Comparison of ENCODE assay signal across 11 cellular contexts in genomic region chr1:23114424-23115079, GRCh38. TPM values are rescaled to one million over a fixed set of nuclear protein-coding genes. Genes with fewer than 3 reads are reported as not detected.
DNase-seq lines count a peak whose midpoint lies in the region; ATAC-seq and TF ChIP-seq lines count a peak whose summit lies in the region.
"Had no signal": no experiment of that assay in that cellular context is flagged by ENCODE, and none has a peak within 500 bp of the region (broad histone marks: within the 10 kb centered on the region; RNA-seq: fewer than 3 reads in every experiment).

No MANE protein-coding gene starts in this region.

- H3K36me3 ChIP-seq in SJSA1 (peaks cover 14% of the 10 kb centered on the region; the same call in 1 of the 2 replicates), esophagus squamous epithelium (no peaks in the 10 kb centered on the region)

- TF ChIP-seq CTCF in esophagus squamous epithelium (IDR thresholded peaks at IDR 0.05) = no peak

- H3K27me3 Mint-ChIP-seq in stimulated activated naive B cell treated with anti-CD40 and anti-IgM and Interleukin-4, amounts not matched to agents 10 μg/mL and 1 μg/mL and 100 μg/mL, for 72 hours = no peaks in the 10 kb centered on the region
- H3K27me3 Mint-ChIP-seq: stimulated activated naive CD8-positive, alpha-beta T cell treated with anti-CD3 and anti-CD28 coated beads, Interleukin-15, Interleukin-2, amounts not matched to agents 100 ng/mL and 50 ng/mL, for 24 hours had no signal

- H3K4me1 Mint-ChIP-seq in stimulated activated naive B cell treated with anti-CD40 and anti-IgM and Interleukin-4, amounts not matched to agents 10 μg/mL and 1 μg/mL and 100 μg/mL, for 72 hours = peaks cover 22 to 55% of the 10 kb centered on the region in 2 donors

- H3K27ac ChIP-seq in SJSA1 (peak overlapping the region; percentile 57), esophagus squamous epithelium (peak overlapping the region; percentile 17 to 61 (median 42))

- H3K27ac Mint-ChIP-seq in stimulated activated naive B cell treated with anti-CD40 and anti-IgM and Interleukin-4, amounts not matched to agents 10 μg/mL and 1 μg/mL and 100 μg/mL, for 72 hours = peak overlapping the region; percentile 80
- H3K27ac Mint-ChIP-seq: stimulated activated naive CD8-positive, alpha-beta T cell treated with anti-CD3 and anti-CD28 coated beads, Interleukin-15, Interleukin-2, amounts not matched to agents 100 ng/mL and 50 ng/mL, for 24 hours had no signal

- DNase-seq in activated CD4-positive, alpha-beta T cell treated with anti-CD3 and anti-CD28 coated beads for 48 hours = peak; percentile 18
- DNase-seq in activated CD4-positive, alpha-beta T cell treated with anti-CD3 and anti-CD28 coated beads, Interleukin-2, amount 50 U/mL, for 4 hours = no peak
- DNase-seq in SJSA1 (ENCODE audit: low read depth in 1 of 2, low spot score in 2 of 2) = no peak
- DNase-seq in esophagus squamous epithelium (lab: John Stamatoyannopoulos, UW) = no peak
- no peak for DNase-seq in stimulated activated naive B cell treated with anti-CD40 and anti-IgM and Interleukin-4, amounts not matched to agents 10 μg/mL and 1 μg/mL and 100 μg/mL, for 72 hours
- no peak for DNase-seq in epidermal melanocyte (ENCODE audit: insufficient read length, low spot score)
- DNase-seq in erythroblast (lab: John Stamatoyannopoulos, UW) = no peak
- DNase-seq: GDM1, HCEC 1CT had no signal

- H3K9me3 ChIP-seq in SJSA1 (replicated peaks) (no peaks in the 10 kb centered on the region), esophagus squamous epithelium (no peaks in the 10 kb centered on the region)

- peak overlapping the region in 1 of 2 donors; percentile 12 for H3K4me3 Mint-ChIP-seq in stimulated activated naive B cell treated with anti-CD40 and anti-IgM and Interleukin-4, amounts not matched to agents 10 μg/mL and 1 μg/mL and 100 μg/mL, for 72 hours
- H3K4me3 Mint-ChIP-seq: stimulated activated naive CD8-positive, alpha-beta T cell treated with anti-CD3 and anti-CD28 coated beads, Interleukin-15, Interleukin-2, amounts not matched to agents 100 ng/mL and 50 ng/mL, for 24 hours had no signal

- peaks cover 72% of the 10 kb centered on the region for H3K4me1 ChIP-seq in SJSA1 (replicated peaks)
- peaks cover 17 to 90% (median 29%) of the 10 kb centered on the region in 3 donors for H3K4me1 ChIP-seq in esophagus squamous epithelium

- H3K9me3 Mint-ChIP-seq in stimulated activated naive B cell treated with anti-CD40 and anti-IgM and Interleukin-4, amounts not matched to agents 10 μg/mL and 1 μg/mL and 100 μg/mL, for 72 hours = no peaks in the 10 kb centered on the region
- H3K9me3 Mint-ChIP-seq: stimulated activated naive CD8-positive, alpha-beta T cell treated with anti-CD3 and anti-CD28 coated beads, Interleukin-15, Interleukin-2, amounts not matched to agents 100 ng/mL and 50 ng/mL, for 24 hours had no signal

- WGBS in esophagus squamous epithelium, 2 donors = 35 to 54% methylated on average over 6 of the region's 6 CpGs

- H3K27me3 ChIP-seq in SJSA1 (replicated peaks) (no peaks in the 10 kb centered on the region), esophagus squamous epithelium (no peaks in the 10 kb centered on the region)

- TF ChIP-seq POLR2A in esophagus squamous epithelium (IDR thresholded peaks at IDR 0.05) (no peak), erythroblast (IDR thresholded peaks at IDR 0.05; ENCODE audit: low read length) (no peak)

- intact Hi-C loops in esophagus squamous epithelium (cut with DNase I) = no loop called here

- peak; percentile 70 to 71 for ATAC-seq in stimulated activated naive B cell treated with anti-CD40 and anti-IgM and Interleukin-4, amounts not matched to agents 10 μg/mL and 1 μg/mL and 100 μg/mL, for 72 hours (replicated peaks)
- no peak for ATAC-seq in HG03565 (IDR thresholded peaks at IDR 0.05; ENCODE audit: unreplicated experiment)

- H3K4me3 ChIP-seq in SJSA1 (no peak overlapping the region), esophagus squamous epithelium (no peak overlapping the region)

- H3K36me3 Mint-ChIP-seq in stimulated activated naive B cell treated with anti-CD40 and anti-IgM and Interleukin-4, amounts not matched to agents 10 μg/mL and 1 μg/mL and 100 μg/mL, for 72 hours = no peaks in the 10 kb centered on the region

RNA-seq across cellular contexts. Expression of gene LUZP1, which starts 54.1 kb away (rescaled TPM):
- total RNA-seq in SJSA1 (2014; rRNA removed; shearing (Covaris generic)) = 30.0 and 47.4 TPM in 2 replicates
- 10 to 100 TPM; 16.9 to 18.7 (median 17.9) TPM for total RNA-seq in esophagus squamous epithelium
